In the genomic region with DNA sequence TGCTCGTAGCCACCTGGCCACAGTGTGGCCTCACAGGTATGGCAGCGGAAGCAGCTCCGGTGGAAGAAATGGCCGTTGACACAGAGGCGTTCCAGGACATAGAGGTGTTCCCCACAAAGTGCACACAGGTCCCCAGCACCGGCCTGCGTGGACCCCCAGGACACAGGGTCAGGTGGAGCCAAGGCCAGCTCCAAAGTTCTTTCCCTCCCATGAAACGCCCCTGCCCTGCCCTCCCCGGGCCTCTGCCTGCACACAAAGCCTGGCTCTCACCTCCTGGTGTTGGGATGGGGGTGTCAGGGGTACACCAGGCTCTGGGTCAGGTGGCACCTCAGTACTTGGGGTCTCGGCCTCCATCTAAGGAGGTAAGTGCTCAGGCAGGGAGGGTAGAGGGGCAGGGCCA, we compare ENCODE assay signal across 9 cellular contexts.
"Had no signal": no experiment of that assay in that cellular context is flagged by ENCODE, and none has a peak within 500 bp of the region (broad histone marks: within the 10 kb centered on the region; RNA-seq: fewer than 3 reads in every experiment).

No MANE protein-coding gene starts in this region.

- H3K4me3 Mint-ChIP-seq: activated CD4-positive, alpha-beta memory T cell treated with anti-CD3 and anti-CD28 coated beads for 36 hours; activated T-helper 1 cell treated with anti-CD3 and anti-CD28 coated beads, Interleukin-12 subunit alpha, Interleukin-12 subunit beta, Interleukin-2, Interleukin-4 antibody, amounts not matched to agents 30 ng/mL and 10 ng/mL and 1 ng/mL, durations not matched to agents 14 hours and 24 hours and 36 hours; nephron had no signal

- ATAC-seq: foreskin keratinocyte had no signal

- H3K9me3 Mint-ChIP-seq: activated CD4-positive, alpha-beta memory T cell treated with anti-CD3 and anti-CD28 coated beads for 36 hours; activated T-helper 1 cell treated with anti-CD3 and anti-CD28 coated beads, Interleukin-12 subunit alpha, Interleukin-12 subunit beta, Interleukin-2, Interleukin-4 antibody, amounts not matched to agents 30 ng/mL and 10 ng/mL and 1 ng/mL, durations not matched to agents 14 hours and 24 hours and 36 hours; nephron had no signal

- H3K27ac Mint-ChIP-seq: activated CD4-positive, alpha-beta memory T cell treated with anti-CD3 and anti-CD28 coated beads for 36 hours; activated T-helper 1 cell treated with anti-CD3 and anti-CD28 coated beads, Interleukin-12 subunit alpha, Interleukin-12 subunit beta, Interleukin-2, Interleukin-4 antibody, amounts not matched to agents 30 ng/mL and 10 ng/mL and 1 ng/mL, durations not matched to agents 14 hours and 24 hours and 36 hours; nephron had no signal

- DNase-seq: activated CD4-positive, alpha-beta memory T cell treated with anti-CD3 and anti-CD28 coated beads for 36 hours; activated CD4-positive, CD25-positive, alpha-beta regulatory T cell treated with anti-CD3 and anti-CD28 coated beads, Interleukin-2, amount 50 U/mL, for 72 hours; activated naive CD4-positive, alpha-beta T cell treated with Interleukin-2 at 50 U/mL for 16 hours; foreskin keratinocyte; mammary epithelial cell; mucosa of descending colon; tibial artery had no signal
